Comparison of ENCODE assay signal across 7 cellular contexts in genomic region chr22:43385770-43386641, GRCh38. TPM values are rescaled to one million over a fixed set of nuclear protein-coding genes. Genes with fewer than 3 reads are reported as not detected.
A peak's percentile ranks its signal among the peaks of the same experiment; 100 is the strongest.
DNase-seq lines count a peak whose midpoint lies in the region; TF ChIP-seq lines count a peak whose summit lies in the region.

No MANE protein-coding gene starts in this region.

- 8 to 19% methylated on average over 5 to 19 of the region's 20 CpGs for WGBS in transverse colon (ENCODE audit: low coverage in 1 of 2), 2 donors

- peak; percentile 92 for TF ChIP-seq CTCF in GM12873 (IDR thresholded peaks at IDR 0.05; ENCODE audit: insufficient read depth, low read depth, low read length, missing control alignments)
- peak; percentile 91 for TF ChIP-seq CTCF in parathyroid adenoma (IDR thresholded peaks at IDR 0.05)
- peak; percentile 74 to 91 (median 81) for TF ChIP-seq CTCF in transverse colon (IDR thresholded peaks at IDR 0.05)

- no peak overlapping the region for H3K9ac ChIP-seq in parathyroid adenoma

- no peaks in the 10 kb centered on the region for H3K9me3 Mint-ChIP-seq in activated naive CD4-positive, alpha-beta T cell treated with anti-CD3 and anti-CD28 coated beads for 36 hours

- in situ Hi-C loops in transverse colon (cut with MboI; ENCODE audit: low pct_ligation_motif_present in 1 of 4, low pct_unique_long_range_greater_than_20kb in 1 of 4, low sequenced_read_pairs in 3 of 4): loop anchor here in 2 of 4 donors (10.0 to 25.0 kb wide), 2 partner anchors 111 to 426 kb away; partner anchors contain the start of gene EFCAB6 (in 1 of the 2)

- H3K36me3 ChIP-seq in parathyroid adenoma (ENCODE audit: control insufficient read depth, insufficient read depth, low read length) (no peaks in the 10 kb centered on the region), transverse colon (no peaks in the 10 kb centered on the region)

- CTCF ChIA-PET in activated naive CD4-positive, alpha-beta T cell treated with anti-CD3 and anti-CD28 coated beads for 36 hours (lab: Charles Lee): interaction anchor here (0.6 to 6.6 kb wide), 10 partner anchors 12 to 407 kb away, joined by 3 to 27 read pairs (median 4); no protein-coding TSS in a partner anchor

- no peak for TF ChIP-seq EP300 in transverse colon (IDR thresholded peaks at IDR 0.05; ENCODE audit: low read depth)

- intact Hi-C loops in activated naive CD4-positive, alpha-beta T cell treated with anti-CD3 and anti-CD28 coated beads for 36 hours (cut with micrococcal nuclease): loop anchor here (1.0 to 5.0 kb wide), 4 partner anchors 39 to 496 kb away; no protein-coding TSS in a partner anchor
- intact Hi-C loops in transverse colon (cut with DNase I; ENCODE audit: low total_unique reads): loop anchor here (10.0 kb wide), 2 partner anchors 111 to 439 kb away; no protein-coding TSS in a partner anchor

- no peak overlapping the region for H3K27ac Mint-ChIP-seq in activated naive CD4-positive, alpha-beta T cell treated with anti-CD3 and anti-CD28 coated beads for 36 hours

- H3K27me3 Mint-ChIP-seq in activated naive CD4-positive, alpha-beta T cell treated with anti-CD3 and anti-CD28 coated beads for 36 hours (ENCODE audit: low read depth): peaks cover 20% of the 10 kb centered on the region

- H3K4me2 ChIP-seq in parathyroid adenoma (ENCODE audit: low read length): no peak overlapping the region

- H2AFZ ChIP-seq in parathyroid adenoma: peak overlapping the region; percentile 80

- H3K4me3 Mint-ChIP-seq in activated naive CD4-positive, alpha-beta T cell treated with anti-CD3 and anti-CD28 coated beads for 36 hours: no peak overlapping the region

- no peaks in the 10 kb centered on the region for H3K36me3 Mint-ChIP-seq in activated naive CD4-positive, alpha-beta T cell treated with anti-CD3 and anti-CD28 coated beads for 36 hours (ENCODE audit: low read depth)

- no peak for TF ChIP-seq POLR2A in transverse colon (IDR thresholded peaks at IDR 0.05)

- H3K4me1 ChIP-seq in parathyroid adenoma (peaks cover 3% of the 10 kb centered on the region), transverse colon (peaks cover 0 to 3% (median 0%) of the 10 kb centered on the region in 4 donors)

- H3K4me3 ChIP-seq in parathyroid adenoma (ENCODE audit: low read depth, low read length) (no peak overlapping the region), transverse colon (no peak overlapping the region)

- H3K9me3 ChIP-seq in parathyroid adenoma (ENCODE audit: control insufficient read depth, low read length): no peaks in the 10 kb centered on the region
- no peaks in the 10 kb centered on the region for H3K9me3 ChIP-seq in transverse colon

- H3K27ac ChIP-seq in parathyroid adenoma: no peak overlapping the region
- H3K27ac ChIP-seq in transverse colon: no peak overlapping the region

- no peaks in the 10 kb centered on the region for H3K79me2 ChIP-seq in parathyroid adenoma

- H3K27me3 ChIP-seq in parathyroid adenoma (ENCODE audit: control insufficient read depth, insufficient read depth, low read length) (no peaks in the 10 kb centered on the region), transverse colon (peaks cover 28% of the 10 kb centered on the region)

- DNase-seq in M059J (ENCODE audit: low read depth): peak; percentile 66
- peak; percentile 72 for DNase-seq in SKM-1 (lab: John Stamatoyannopoulos, UW; ENCODE audit: unreplicated experiment)
- peak; percentile 78 for DNase-seq in activated naive CD4-positive, alpha-beta T cell treated with anti-CD3 and anti-CD28 coated beads for 36 hours
- DNase-seq in glomerular endothelial cell (ENCODE audit: extremely low read depth, low read depth, low spot score): peak; percentile 5
- DNase-seq in transverse colon: peak; percentile 72

- H3K4me1 Mint-ChIP-seq in activated naive CD4-positive, alpha-beta T cell treated with anti-CD3 and anti-CD28 coated beads for 36 hours (ENCODE audit: low read depth): peaks cover 2% of the 10 kb centered on the region

RNA-seq across cellular contexts. Expression of gene MPPED1, which starts 25.8 kb away (rescaled TPM):
- total RNA-seq in M059J (2014; rRNA removed; shearing (Covaris generic)): 0.05 TPM in 1 of 2 replicates, not detected in the other
- not detected for total RNA-seq in activated naive CD4-positive, alpha-beta T cell treated with anti-CD3 and anti-CD28 coated beads for 36 hours
- total RNA-seq in glomerular endothelial cell (0.06 and 0.15 TPM in 2 replicates), transverse colon (not detected)

RNA-seq across cellular contexts. Expression of gene SCUBE1, which starts 42.8 kb away (rescaled TPM):
- total RNA-seq in M059J (2014; rRNA removed; shearing (Covaris generic)): 11.5 and 17.4 TPM in 2 replicates
- not detected for total RNA-seq in activated naive CD4-positive, alpha-beta T cell treated with anti-CD3 and anti-CD28 coated beads for 36 hours
- total RNA-seq in glomerular endothelial cell (68.9 and 69.1 TPM in 2 replicates), transverse colon (1 to 10 TPM in 3 of 4 donors, under 1 TPM in 1; 0.68 to 6.4 (median 1.7) TPM)

Comparison
In these comparisons a context has a peak if more than half of its experiments do, and no peak if none do; other contexts are left out.
1. DNase-seq: peak in every context shown above with its lines; median percentile 78 in activated naive CD4-positive, alpha-beta T cell treated with anti-CD3 and anti-CD28 coated beads for 36 hours; 72 in SKM-1; 72 in transverse colon; 66 in M059J; 5 in glomerular endothelial cell.